15 cellular contexts compared by ENCODE assay signal in the genomic region with DNA sequence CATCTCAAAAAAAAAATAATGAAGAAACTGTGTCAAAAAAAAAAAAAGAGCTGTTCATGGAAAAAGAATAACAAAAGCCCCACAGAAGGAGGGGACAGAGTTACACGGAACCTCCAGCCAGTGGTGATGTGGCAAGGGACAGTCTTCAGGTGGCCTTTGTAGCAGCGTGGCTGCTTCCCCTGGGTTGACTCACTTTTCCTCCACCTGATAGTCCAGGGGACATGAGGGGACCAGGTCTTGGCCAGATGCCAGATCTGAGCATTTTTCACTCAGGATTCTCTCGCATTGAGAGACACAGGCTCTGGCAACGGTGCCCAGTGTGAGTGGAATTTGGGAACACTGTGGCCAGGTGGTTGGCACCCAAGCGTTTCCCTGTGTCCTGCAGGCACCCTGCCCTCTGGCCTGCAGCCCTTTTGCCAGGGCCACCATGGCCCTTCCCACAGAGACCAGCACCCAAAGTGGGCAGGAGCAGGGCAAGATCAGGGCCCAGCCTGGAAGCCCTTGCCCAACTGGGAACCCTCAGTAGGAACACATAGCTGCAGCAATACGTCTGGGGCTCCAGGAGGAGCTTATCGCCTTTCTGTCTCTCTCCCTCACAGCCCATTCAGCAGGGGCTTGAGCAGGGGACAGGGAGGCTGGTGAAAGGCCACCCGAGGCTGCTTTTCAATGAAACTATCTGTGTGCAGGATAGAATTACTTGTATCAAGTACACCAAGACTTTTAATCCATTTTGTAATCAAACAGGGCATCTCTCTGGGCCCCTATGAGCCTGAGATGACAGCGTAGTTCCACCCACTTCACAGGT.
"Had no signal": no experiment of that assay in that cellular context is flagged by ENCODE, and none has a peak within 500 bp of the region (broad histone marks: within the 10 kb centered on the region; RNA-seq: fewer than 3 reads in every experiment).

No MANE protein-coding gene starts in this region.

- H3K9me3 ChIP-seq: transverse colon, vagina had no signal

- H3K27me3 ChIP-seq: vagina had no signal

- H3K4me3 ChIP-seq: transverse colon, vagina had no signal

- H3K27ac ChIP-seq: brain microvascular endothelial cell, transverse colon, vagina had no signal

- H3K36me3 ChIP-seq: brain microvascular endothelial cell, transverse colon, vagina had no signal

- DNase-seq: activated CD4-positive, alpha-beta T cell treated with anti-CD3 and anti-CD28 coated beads, Interleukin-2, amount 50 U/mL, for 1 hour; activated CD8-positive, alpha-beta memory T cell treated with anti-CD3 and anti-CD28 coated beads for 24 hours; activated gamma-delta T cell treated with Interleukin-2 at 50 U/mL for 16 hours; brain microvascular endothelial cell; cerebellar nuclear complex; effector memory CD8-positive, alpha-beta T cell; head of caudate nucleus; midbrain; stimulated activated CD4-positive, alpha-beta T cell treated with anti-CD3 and anti-CD28 coated beads, Interleukin-15, amount 100 ng/mL, for 24 hours; stimulated activated CD4-positive, alpha-beta T cell treated with anti-CD3 and anti-CD28 coated beads, Interleukin-4, amount 100 ng/mL, for 1 hour; stimulated activated naive CD4-positive, alpha-beta T cell treated with Interleukin-2 at 50 U/mL for 16 hours; T-helper 9 cell; transverse colon had no signal

- ATAC-seq: activated CD4-positive, CD25-positive, alpha-beta regulatory T cell treated with anti-CD3 and anti-CD28 coated beads, Interleukin-2, amount 50 U/mL, for 24 hours; effector memory CD8-positive, alpha-beta T cell had no signal

- H3K4me1 ChIP-seq: transverse colon, vagina had no signal
